ENCODE assay signal across 1 cellular context in the genomic region with DNA sequence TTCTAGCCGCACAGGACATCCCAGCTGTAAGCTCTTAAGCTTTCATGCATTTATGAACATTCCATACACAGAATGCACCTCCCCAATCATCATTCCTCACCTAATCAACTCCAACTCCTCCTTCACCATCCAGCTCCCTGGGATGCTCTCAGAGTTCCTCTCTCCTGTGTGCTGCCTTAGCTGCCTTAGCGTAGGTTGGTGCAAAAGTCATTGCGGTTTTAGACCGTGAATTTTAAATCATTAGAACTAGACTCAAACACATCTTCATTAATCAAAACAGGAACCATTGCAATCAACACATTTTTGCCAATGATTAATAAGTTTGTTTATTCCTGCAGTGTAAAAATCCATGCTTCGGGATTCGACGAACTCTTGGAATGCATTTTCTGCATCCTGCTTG.
A peak's percentile ranks its signal among the peaks of the same experiment; 100 is the strongest.
TF ChIP-seq lines count a peak whose summit lies in the region.

No MANE protein-coding gene starts in this region.

TF ChIP-seq in HepG2, 621 proteins besides CTCF, POLR2A, EP300 and RAD21 (continued from another document):
- peak; percentile 75 for TF ChIP-seq ZBTB40 (IDR thresholded peaks at IDR 0.05)
- no peak for TF ChIP-seq ZBTB40 (CRISPR knock-in tag; IDR thresholded peaks at IDR 0.05)
- no peak for TF ChIP-seq ADNP (CRISPR knock-in tag; IDR thresholded peaks at IDR 0.05)
